ENCODE assay signal across 23 cellular contexts in genomic region chr2:127185720-127186119, GRCh38. TPM values are rescaled to one million over a fixed set of nuclear protein-coding genes. Genes with fewer than 3 reads are reported as not detected.
"Had no signal": no experiment of that assay in that cellular context is flagged by ENCODE, and none has a peak within 500 bp of the region (broad histone marks: within the 10 kb centered on the region; RNA-seq: fewer than 3 reads in every experiment).

No MANE protein-coding gene starts in this region.

- H3K27ac ChIP-seq: brain microvascular endothelial cell, cardiac muscle cell, KMS-11, PC-9, SK-N-MC, VCaP had no signal

- H3K4me3 ChIP-seq: cardiac muscle cell, MG63, PC-9, SK-N-MC had no signal

- H3K36me3 ChIP-seq: brain microvascular endothelial cell, cardiac muscle cell, MG63 had no signal

- H3K27me3 ChIP-seq: brain microvascular endothelial cell, cardiac muscle cell, MG63 had no signal

- ATAC-seq: activated T-cell treated with anti-CD3 and anti-CD28 coated beads, Interleukin-2, amount 50 U/mL, for 72 hours had no signal

- DNase-seq: activated CD4-positive, CD25-positive, alpha-beta regulatory T cell; activated gamma-delta T cell treated with Interleukin-2 at 50 U/mL for 16 hours; brain microvascular endothelial cell; MG63; MV-4-11; NCI-H1105; NCI-H1436; NCI-H1694 treated with DMSO at 0.1 percent for 48 hours; NCI-H2081; NCI-H510A treated with DMSO at 0.1 percent for 48 hours; NCI-H69; PC-9; T-cell had no signal

RNA-seq across cellular contexts. Expression of gene CYP27C1, which starts 34.4 kb away (rescaled TPM):
- total RNA-seq: activated CD4-positive, alpha-beta memory T cell treated with anti-CD3 and anti-CD28 coated beads for 36 hours; activated CD4-positive, alpha-beta T cell treated with anti-CD3 and anti-CD28 coated beads, Interleukin-2, amount 10 ng/mL, durations not matched to agents 7 days and 5 days; activated naive CD8-positive, alpha-beta T cell treated with anti-CD3 and anti-CD28 coated beads for 36 hours; activated T-cell treated with anti-CD3 and anti-CD28 coated beads, Interleukin-2, amount 50 U/mL, for 72 hours; activated T-helper 2 cell treated with anti-CD3 and anti-CD28 coated beads, Interferon-gamma antibody, Interleukin-2, Interleukin-4, amounts not matched to agents 10 μg/mL and 5 μg/mL and 100 μg/mL, durations not matched to agents 14 hours and 24 hours and 36 hours; T-helper 2 cell treated with Interferon-gamma antibody and Interleukin-4, amounts not matched to agents 100 ng/mL and 5 ng/mL, for 36 hours had no signal
